In the genomic region with DNA sequence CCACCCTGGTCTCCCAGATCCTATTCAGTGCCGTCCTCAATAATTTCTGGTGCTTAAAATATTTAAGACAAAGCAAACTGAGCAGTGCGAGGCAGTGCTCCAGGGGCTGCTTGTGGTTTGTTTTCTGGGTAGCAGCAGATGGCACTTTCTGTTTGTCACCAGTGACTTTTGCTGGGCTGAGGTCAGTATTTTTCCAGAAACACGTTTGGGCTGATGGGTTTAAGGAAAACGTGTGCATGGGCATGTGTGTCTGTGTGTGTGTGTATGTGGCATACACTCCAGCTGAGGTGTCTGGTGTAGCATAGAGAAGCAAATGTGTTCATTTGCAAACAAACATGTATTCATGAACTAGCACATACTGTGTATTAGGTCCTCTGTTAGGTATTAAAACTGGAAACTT, we compare ENCODE assay signal across 5 cellular contexts. TPM values are rescaled to one million over a fixed set of nuclear protein-coding genes. Genes with fewer than 3 reads are reported as not detected.
"Had no signal": no experiment of that assay in that cellular context is flagged by ENCODE, and none has a peak within 500 bp of the region (broad histone marks: within the 10 kb centered on the region; RNA-seq: fewer than 3 reads in every experiment).

No MANE protein-coding gene starts in this region.

RNA-seq across cellular contexts. Expression of gene CD8B, which starts 10.1 kb away (rescaled TPM):
- total RNA-seq: activated B cell treated with CpG ODN at 0.5 μM for 24 hours, astrocyte, K562, OCI-LY7, PC-9 had no signal
